ENCODE assay signal across 1 cellular context in the genomic region with DNA sequence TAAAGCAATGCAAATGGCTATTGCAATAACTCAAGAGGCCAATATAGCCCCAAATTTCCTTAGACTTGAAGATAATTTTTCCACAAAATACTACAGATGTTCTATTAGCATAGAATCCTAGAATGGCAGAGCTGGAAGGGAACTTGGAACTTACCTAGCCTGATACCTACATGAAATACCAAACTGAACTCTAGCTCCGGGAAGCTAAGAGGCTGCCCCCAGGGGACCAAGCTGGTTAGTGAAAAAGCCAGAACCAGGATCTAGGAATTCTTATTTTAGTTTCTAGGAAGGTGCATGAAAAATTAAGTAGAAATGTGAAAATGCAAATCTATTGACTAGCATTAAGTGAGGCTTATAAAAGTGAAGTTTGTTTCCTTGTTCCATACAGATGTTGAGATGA.
TF ChIP-seq lines count a peak whose summit lies in the region.

No MANE protein-coding gene starts in this region.

TF ChIP-seq in GM23338, 12 proteins besides CTCF, POLR2A, EP300 and RAD21 (continued from another document):
- TF ChIP-seq, protein P1, sequence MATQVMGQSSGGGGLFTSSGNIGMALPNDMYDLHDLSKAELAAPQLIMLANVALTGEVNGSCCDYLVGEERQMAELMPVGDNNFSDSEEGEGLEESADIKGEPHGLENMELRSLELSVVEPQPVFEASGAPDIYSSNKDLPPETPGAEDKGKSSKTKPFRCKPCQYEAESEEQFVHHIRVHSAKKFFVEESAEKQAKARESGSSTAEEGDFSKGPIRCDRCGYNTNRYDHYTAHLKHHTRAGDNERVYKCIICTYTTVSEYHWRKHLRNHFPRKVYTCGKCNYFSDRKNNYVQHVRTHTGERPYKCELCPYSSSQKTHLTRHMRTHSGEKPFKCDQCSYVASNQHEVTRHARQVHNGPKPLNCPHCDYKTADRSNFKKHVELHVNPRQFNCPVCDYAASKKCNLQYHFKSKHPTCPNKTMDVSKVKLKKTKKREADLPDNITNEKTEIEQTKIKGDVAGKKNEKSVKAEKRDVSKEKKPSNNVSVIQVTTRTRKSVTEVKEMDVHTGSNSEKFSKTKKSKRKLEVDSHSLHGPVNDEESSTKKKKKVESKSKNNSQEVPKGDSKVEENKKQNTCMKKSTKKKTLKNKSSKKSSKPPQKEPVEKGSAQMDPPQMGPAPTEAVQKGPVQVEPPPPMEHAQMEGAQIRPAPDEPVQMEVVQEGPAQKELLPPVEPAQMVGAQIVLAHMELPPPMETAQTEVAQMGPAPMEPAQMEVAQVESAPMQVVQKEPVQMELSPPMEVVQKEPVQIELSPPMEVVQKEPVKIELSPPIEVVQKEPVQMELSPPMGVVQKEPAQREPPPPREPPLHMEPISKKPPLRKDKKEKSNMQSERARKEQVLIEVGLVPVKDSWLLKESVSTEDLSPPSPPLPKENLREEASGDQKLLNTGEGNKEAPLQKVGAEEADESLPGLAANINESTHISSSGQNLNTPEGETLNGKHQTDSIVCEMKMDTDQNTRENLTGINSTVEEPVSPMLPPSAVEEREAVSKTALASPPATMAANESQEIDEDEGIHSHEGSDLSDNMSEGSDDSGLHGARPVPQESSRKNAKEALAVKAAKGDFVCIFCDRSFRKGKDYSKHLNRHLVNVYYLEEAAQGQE (IDR thresholded peaks at IDR 0.05; ENCODE audit: unreplicated experiment) = no peak
- TF ChIP-seq ZNF331 (CRISPR knock-in tag; IDR thresholded peaks at IDR 0.05; ENCODE audit: low read depth) (no peak), POLR2AphosphoS5 (IDR thresholded peaks at IDR 0.05; ENCODE audit: low read depth) (no peak), NANOG (IDR thresholded peaks at IDR 0.05; ENCODE audit: borderline replicate concordance) (no peak), STAT1 (IDR thresholded peaks at IDR 0.05; ENCODE audit: unreplicated experiment) (no peak), CREB1 (CRISPR knock-in tag; IDR thresholded peaks at IDR 0.05; ENCODE audit: low read depth) (no peak), EZH2phosphoT487 (IDR thresholded peaks at IDR 0.05; ENCODE audit: unreplicated experiment) (no peak)
- TF ChIP-seq, protein P2, sequence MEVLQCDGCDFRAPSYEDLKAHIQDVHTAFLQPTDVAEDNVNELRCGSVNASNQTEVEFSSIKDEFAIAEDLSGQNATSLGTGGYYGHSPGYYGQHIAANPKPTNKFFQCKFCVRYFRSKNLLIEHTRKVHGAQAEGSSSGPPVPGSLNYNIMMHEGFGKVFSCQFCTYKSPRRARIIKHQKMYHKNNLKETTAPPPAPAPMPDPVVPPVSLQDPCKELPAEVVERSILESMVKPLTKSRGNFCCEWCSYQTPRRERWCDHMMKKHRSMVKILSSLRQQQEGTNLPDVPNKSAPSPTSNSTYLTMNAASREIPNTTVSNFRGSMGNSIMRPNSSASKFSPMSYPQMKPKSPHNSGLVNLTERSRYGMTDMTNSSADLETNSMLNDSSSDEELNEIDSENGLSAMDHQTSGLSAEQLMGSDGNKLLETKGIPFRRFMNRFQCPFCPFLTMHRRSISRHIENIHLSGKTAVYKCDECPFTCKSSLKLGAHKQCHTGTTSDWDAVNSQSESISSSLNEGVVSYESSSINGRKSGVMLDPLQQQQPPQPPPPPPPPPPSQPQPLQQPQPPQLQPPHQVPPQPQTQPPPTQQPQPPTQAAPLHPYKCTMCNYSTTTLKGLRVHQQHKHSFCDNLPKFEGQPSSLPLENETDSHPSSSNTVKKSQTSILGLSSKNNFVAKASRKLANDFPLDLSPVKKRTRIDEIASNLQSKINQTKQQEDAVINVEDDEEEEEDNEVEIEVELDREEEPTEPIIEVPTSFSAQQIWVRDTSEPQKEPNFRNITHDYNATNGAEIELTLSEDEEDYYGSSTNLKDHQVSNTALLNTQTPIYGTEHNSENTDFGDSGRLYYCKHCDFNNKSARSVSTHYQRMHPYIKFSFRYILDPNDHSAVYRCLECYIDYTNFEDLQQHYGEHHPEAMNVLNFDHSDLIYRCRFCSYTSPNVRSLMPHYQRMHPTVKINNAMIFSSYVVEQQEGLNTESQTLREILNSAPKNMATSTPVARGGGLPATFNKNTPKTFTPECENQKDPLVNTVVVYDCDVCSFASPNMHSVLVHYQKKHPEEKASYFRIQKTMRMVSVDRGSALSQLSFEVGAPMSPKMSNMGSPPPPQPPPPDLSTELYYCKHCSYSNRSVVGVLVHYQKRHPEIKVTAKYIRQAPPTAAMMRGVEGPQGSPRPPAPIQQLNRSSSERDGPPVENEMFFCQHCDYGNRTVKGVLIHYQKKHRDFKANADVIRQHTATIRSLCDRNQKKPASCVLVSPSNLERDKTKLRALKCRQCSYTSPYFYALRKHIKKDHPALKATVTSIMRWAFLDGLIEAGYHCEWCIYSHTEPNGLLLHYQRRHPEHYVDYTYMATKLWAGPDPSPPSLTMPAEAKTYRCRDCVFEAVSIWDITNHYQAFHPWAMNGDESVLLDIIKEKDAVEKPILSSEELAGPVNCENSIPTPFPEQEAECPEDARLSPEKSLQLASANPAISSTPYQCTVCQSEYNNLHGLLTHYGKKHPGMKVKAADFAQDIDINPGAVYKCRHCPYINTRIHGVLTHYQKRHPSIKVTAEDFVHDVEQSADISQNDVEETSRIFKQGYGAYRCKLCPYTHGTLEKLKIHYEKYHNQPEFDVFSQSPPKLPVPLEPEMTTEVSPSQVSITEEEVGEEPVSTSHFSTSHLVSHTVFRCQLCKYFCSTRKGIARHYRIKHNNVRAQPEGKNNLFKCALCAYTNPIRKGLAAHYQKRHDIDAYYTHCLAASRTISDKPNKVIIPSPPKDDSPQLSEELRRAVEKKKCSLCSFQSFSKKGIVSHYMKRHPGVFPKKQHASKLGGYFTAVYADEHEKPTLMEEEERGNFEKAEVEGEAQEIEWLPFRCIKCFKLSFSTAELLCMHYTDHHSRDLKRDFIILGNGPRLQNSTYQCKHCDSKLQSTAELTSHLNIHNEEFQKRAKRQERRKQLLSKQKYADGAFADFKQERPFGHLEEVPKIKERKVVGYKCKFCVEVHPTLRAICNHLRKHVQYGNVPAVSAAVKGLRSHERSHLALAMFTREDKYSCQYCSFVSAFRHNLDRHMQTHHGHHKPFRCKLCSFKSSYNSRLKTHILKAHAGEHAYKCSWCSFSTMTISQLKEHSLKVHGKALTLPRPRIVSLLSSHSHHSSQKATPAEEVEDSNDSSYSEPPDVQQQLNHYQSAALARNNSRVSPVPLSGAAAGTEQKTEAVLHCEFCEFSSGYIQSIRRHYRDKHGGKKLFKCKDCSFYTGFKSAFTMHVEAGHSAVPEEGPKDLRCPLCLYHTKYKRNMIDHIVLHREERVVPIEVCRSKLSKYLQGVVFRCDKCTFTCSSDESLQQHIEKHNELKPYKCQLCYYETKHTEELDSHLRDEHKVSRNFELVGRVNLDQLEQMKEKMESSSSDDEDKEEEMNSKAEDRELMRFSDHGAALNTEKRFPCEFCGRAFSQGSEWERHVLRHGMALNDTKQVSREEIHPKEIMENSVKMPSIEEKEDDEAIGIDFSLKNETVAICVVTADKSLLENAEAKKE (CRISPR knock-in tag; IDR thresholded peaks at IDR 0.05) = no peak
- TF ChIP-seq, protein P3, sequence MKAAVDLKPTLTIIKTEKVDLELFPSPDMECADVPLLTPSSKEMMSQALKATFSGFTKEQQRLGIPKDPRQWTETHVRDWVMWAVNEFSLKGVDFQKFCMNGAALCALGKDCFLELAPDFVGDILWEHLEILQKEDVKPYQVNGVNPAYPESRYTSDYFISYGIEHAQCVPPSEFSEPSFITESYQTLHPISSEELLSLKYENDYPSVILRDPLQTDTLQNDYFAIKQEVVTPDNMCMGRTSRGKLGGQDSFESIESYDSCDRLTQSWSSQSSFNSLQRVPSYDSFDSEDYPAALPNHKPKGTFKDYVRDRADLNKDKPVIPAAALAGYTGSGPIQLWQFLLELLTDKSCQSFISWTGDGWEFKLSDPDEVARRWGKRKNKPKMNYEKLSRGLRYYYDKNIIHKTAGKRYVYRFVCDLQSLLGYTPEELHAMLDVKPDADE (IDR thresholded peaks at IDR 0.05) = no peak
